ENCODE assay signal across 20 cellular contexts in genomic region chr14:37436519-37436918, GRCh38.
A peak's percentile ranks its signal among the peaks of the same experiment; 100 is the strongest.
DNase-seq lines count a peak whose midpoint lies in the region; ATAC-seq, FAIRE-seq and TF ChIP-seq lines count a peak whose summit lies in the region.
"Had no signal": no experiment of that assay in that cellular context is flagged by ENCODE, and none has a peak within 500 bp of the region (broad histone marks: within the 10 kb centered on the region; RNA-seq: fewer than 3 reads in every experiment).

No MANE protein-coding gene starts in this region.

- no peak overlapping the region for H2AFZ ChIP-seq in Karpas-422 (ENCODE audit: low read length)
- H2AFZ ChIP-seq: parathyroid adenoma had no signal

- DNase-seq in SIG-M5 treated with dmso at 0.1 percent for 504 hours (lab: John Stamatoyannopoulos, UW; ENCODE audit: unreplicated experiment) (peak; percentile 27), SIG-M5 (lab: John Stamatoyannopoulos, UW) (no peak), NCI-H146 (lab: John Stamatoyannopoulos, UW) (peak; percentile 52), RWPE2 (ENCODE audit: low spot score) (no peak), small intestine (no peak), HAP-1 (ENCODE audit: low spot score in 2 of 2) (no peak), Karpas-422 (no peak)
- DNase-seq: activated CD4-positive, alpha-beta T cell treated with anti-CD3 and anti-CD28 coated beads for 36 hours; activated CD8-positive, alpha-beta memory T cell treated with anti-CD3 and anti-CD28 coated beads, Interleukin-2, amount 10 ng/mL, durations not matched to agents 7 days and 5 days; C1 segment of cervical spinal cord; effector memory CD4-positive, alpha-beta T cell; GF-D8; HFFc6; natural killer cell; NCI-H2227 treated with DMSO at 0.1 percent for 48 hours; right lobe of liver; stimulated activated CD4-positive, alpha-beta T cell treated with anti-CD3 and anti-CD28 coated beads, Interleukin-15, amount 100 ng/mL, for 24 hours; SW 1271 had no signal

- peaks cover 3% of the 10 kb centered on the region for H3K4me1 ChIP-seq in RWPE2 (ENCODE audit: insufficient read depth, poor library complexity, severe bottlenecking)
- H3K4me1 ChIP-seq in small intestine (ENCODE audit: control insufficient read depth in 2 of 2, insufficient read depth in 1 of 2, low read depth in 1 of 2, low read length in 1 of 2), result no peaks in the 10 kb centered on the region
- no peaks in the 10 kb centered on the region for H3K4me1 ChIP-seq in HAP-1
- H3K4me1 ChIP-seq in Karpas-422 (ENCODE audit: low read length), result no peaks in the 10 kb centered on the region
- H3K4me1 ChIP-seq: parathyroid adenoma had no signal

- H3K4me3 ChIP-seq in RWPE2 (ENCODE audit: severe bottlenecking) (no peak overlapping the region), small intestine (ENCODE audit: low read depth in 1 of 2, low read length in 2 of 2) (no peak overlapping the region), HAP-1 (no peak overlapping the region), Karpas-422 (ENCODE audit: low read length) (no peak overlapping the region)
- H3K4me3 ChIP-seq: right lobe of liver had no signal

- 17 to 62% (median 34%) methylated on average over 3 of the region's 3 CpGs for WGBS in small intestine, 3 donors

- H3K4me2 ChIP-seq in Karpas-422 (ENCODE audit: low read depth, low read length, poor library complexity, severe bottlenecking), result no peak overlapping the region

- no peak for TF ChIP-seq CTCF in RWPE2 (IDR thresholded peaks at IDR 0.05; ENCODE audit: poor library complexity, severe bottlenecking)

- H3K36me3 ChIP-seq in RWPE2 (ENCODE audit: low read depth) (no peaks in the 10 kb centered on the region), small intestine (ENCODE audit: control insufficient read depth in 2 of 2, insufficient read depth in 2 of 2, low read length in 2 of 2) (no peaks in the 10 kb centered on the region), HAP-1 (replicated peaks) (no peaks in the 10 kb centered on the region), Karpas-422 (ENCODE audit: insufficient read depth, low read length) (no peaks in the 10 kb centered on the region)
- H3K36me3 ChIP-seq: right lobe of liver had no signal

- H3K9me2 ChIP-seq in Karpas-422 (replicated peaks; ENCODE audit: insufficient read depth, low read length), result no peaks in the 10 kb centered on the region

- in situ Hi-C loops in HAP-1 (cut with MboI; ENCODE audit: low sequenced_read_pairs), result no loop called here

- no peaks in the 10 kb centered on the region for H4K20me1 ChIP-seq in Karpas-422 (ENCODE audit: insufficient read depth, low read depth, low read length)

- FAIRE-seq in small intestine (lab: Jason Lieb, UNC), result peak; percentile 44

- peak; percentile 36; the same call in 2 of the 3 replicates for ATAC-seq in RWPE2 (ENCODE audit: low read depth)
- ATAC-seq in HG03521 (IDR thresholded peaks at IDR 0.05; ENCODE audit: unreplicated experiment), result no peak
- ATAC-seq: activated CD4-positive, alpha-beta T cell treated with anti-CD3 and anti-CD28 coated beads for 36 hours; activated CD8-positive, alpha-beta memory T cell treated with anti-CD3 and anti-CD28 coated beads, Interleukin-2, amount 10 ng/mL, durations not matched to agents 7 days and 5 days; natural killer cell had no signal

- no peaks in the 10 kb centered on the region for H3K79me2 ChIP-seq in Karpas-422 (ENCODE audit: low read length)
- H3K79me2 ChIP-seq: parathyroid adenoma had no signal

- H3K9me3 ChIP-seq in RWPE2 (ENCODE audit: severe bottlenecking) (no peaks in the 10 kb centered on the region), small intestine (ENCODE audit: control insufficient read depth, low read depth) (no peaks in the 10 kb centered on the region), HAP-1 (no peaks in the 10 kb centered on the region), Karpas-422 (ENCODE audit: low read length) (no peaks in the 10 kb centered on the region)
- H3K9me3 ChIP-seq: right lobe of liver had no signal

- no peak overlapping the region for H3K9ac ChIP-seq in Karpas-422 (ENCODE audit: low read length)
- H3K9ac ChIP-seq: parathyroid adenoma had no signal

- no peak overlapping the region for H3K27ac ChIP-seq in RWPE2 (ENCODE audit: poor library complexity, severe bottlenecking)
- no peak overlapping the region for H3K27ac ChIP-seq in small intestine (ENCODE audit: low read depth in 1 of 2, low read length in 1 of 2)
- no peak overlapping the region for H3K27ac ChIP-seq in Karpas-422 (ENCODE audit: low read length)
- H3K27ac ChIP-seq: parathyroid adenoma, right lobe of liver had no signal

- no peaks in the 10 kb centered on the region for H3K27me3 ChIP-seq in RWPE2 (ENCODE audit: insufficient read depth, poor library complexity, severe bottlenecking)
- H3K27me3 ChIP-seq in small intestine (ENCODE audit: control insufficient read depth in 2 of 2, insufficient read depth in 2 of 2, low read length in 2 of 2), result no peaks in the 10 kb centered on the region
- H3K27me3 ChIP-seq in HAP-1 (ENCODE audit: low read depth), result no peaks in the 10 kb centered on the region
- no peaks in the 10 kb centered on the region for H3K27me3 ChIP-seq in Karpas-422 (ENCODE audit: low read length)
- H3K27me3 ChIP-seq: right lobe of liver had no signal

Comparison
In these comparisons a context has a peak if more than half of its experiments do, and no peak if none do; other contexts are left out.
1. DNase-seq: peak in SIG-M5 treated with dmso at 0.1 percent for 504 hours (single experiment) and NCI-H146 (single experiment); none in SIG-M5 (single experiment), RWPE2 (single experiment), small intestine (single experiment), HAP-1 (0 of 2) and Karpas-422 (single experiment).